17 cellular contexts compared by ENCODE assay signal in genomic region chr5:13567819-13568218, GRCh38.
DNase-seq lines count a peak whose midpoint lies in the region; ATAC-seq, FAIRE-seq and TF ChIP-seq lines count a peak whose summit lies in the region.
"Had no signal": no experiment of that assay in that cellular context is flagged by ENCODE, and none has a peak within 500 bp of the region (broad histone marks: within the 10 kb centered on the region; RNA-seq: fewer than 3 reads in every experiment).

No MANE protein-coding gene starts in this region.

- H3K4me3 Mint-ChIP-seq in activated CD4-positive, alpha-beta T cell treated with anti-CD3 and anti-CD28 coated beads, Interleukin-2, amount 10 ng/mL, durations not matched to agents 7 days and 5 days, result no peak overlapping the region
- no peak overlapping the region for H3K4me3 Mint-ChIP-seq in activated naive CD8-positive, alpha-beta T cell treated with anti-CD3 and anti-CD28 coated beads, Interleukin-2, amount 50 U/mL, for 24 hours
- H3K4me3 Mint-ChIP-seq: stimulated activated naive B cell treated with anti-CD40 and anti-IgM and Interleukin-4, amounts not matched to agents 10 μg/mL and 1 μg/mL and 100 μg/mL, for 72 hours had no signal

- no peaks in the 10 kb centered on the region for H4K20me1 ChIP-seq in keratinocyte (ENCODE audit: control insufficient read depth, extremely low read depth, insufficient read depth, low read length)

- no peak overlapping the region for H3K9ac ChIP-seq in keratinocyte (ENCODE audit: control insufficient read depth, extremely low read depth, insufficient read depth, low read length)

- H3K27me3 Mint-ChIP-seq in activated CD4-positive, alpha-beta T cell treated with anti-CD3 and anti-CD28 coated beads, Interleukin-2, amount 10 ng/mL, durations not matched to agents 7 days and 5 days, result no peaks in the 10 kb centered on the region
- H3K27me3 Mint-ChIP-seq in activated naive CD8-positive, alpha-beta T cell treated with anti-CD3 and anti-CD28 coated beads, Interleukin-2, amount 50 U/mL, for 24 hours, result no peaks in the 10 kb centered on the region
- H3K27me3 Mint-ChIP-seq: stimulated activated naive B cell treated with anti-CD40 and anti-IgM and Interleukin-4, amounts not matched to agents 10 μg/mL and 1 μg/mL and 100 μg/mL, for 72 hours had no signal

- TF ChIP-seq CTCF in AG09309 (IDR thresholded peaks at IDR 0.05; ENCODE audit: control insufficient read depth, insufficient read depth, low read depth, low read length, missing control alignments), result no peak
- no peak for TF ChIP-seq CTCF in keratinocyte (optimal IDR thresholded peaks at IDR 0.05 in 1 of 3, IDR thresholded peaks at IDR 0.05 in 1 of 3, conservative IDR thresholded peaks at IDR 0.05 in 1 of 3; ENCODE audit: extremely low read depth in 1 of 3, insufficient read depth in 2 of 3, low read length in 3 of 3)

- CTCF ChIA-PET in activated CD4-positive, alpha-beta T cell treated with anti-CD3 and anti-CD28 coated beads, Interleukin-2, amount 10 ng/mL, durations not matched to agents 7 days and 5 days (lab: Charles Lee), result no interaction called here

- no peak for ATAC-seq in activated naive CD8-positive, alpha-beta T cell treated with anti-CD3 and anti-CD28 coated beads, Interleukin-2, amount 50 U/mL, for 24 hours
- no peak for ATAC-seq in HG03097 (IDR thresholded peaks at IDR 0.05; ENCODE audit: low FRiP score, unreplicated experiment)
- ATAC-seq: stimulated activated naive B cell treated with anti-CD40 and anti-IgM and Interleukin-4, amounts not matched to agents 10 μg/mL and 1 μg/mL and 100 μg/mL, for 72 hours had no signal

- no peaks in the 10 kb centered on the region for H3K36me3 ChIP-seq in keratinocyte (ENCODE audit: control insufficient read depth in 2 of 2, extremely low read depth in 1 of 2, insufficient read depth in 2 of 2, low read length in 2 of 2)
- H3K36me3 ChIP-seq: BE2C, HAP-1 had no signal

- H3K27ac Mint-ChIP-seq in activated CD4-positive, alpha-beta T cell treated with anti-CD3 and anti-CD28 coated beads, Interleukin-2, amount 10 ng/mL, durations not matched to agents 7 days and 5 days, result no peak overlapping the region
- H3K27ac Mint-ChIP-seq in activated naive CD8-positive, alpha-beta T cell treated with anti-CD3 and anti-CD28 coated beads, Interleukin-2, amount 50 U/mL, for 24 hours, result no peak overlapping the region
- H3K27ac Mint-ChIP-seq: progenitor cell of endocrine pancreas; stimulated activated naive B cell treated with anti-CD40 and anti-IgM and Interleukin-4, amounts not matched to agents 10 μg/mL and 1 μg/mL and 100 μg/mL, for 72 hours had no signal

- H3K9me3 Mint-ChIP-seq in activated CD4-positive, alpha-beta T cell treated with anti-CD3 and anti-CD28 coated beads, Interleukin-2, amount 10 ng/mL, durations not matched to agents 7 days and 5 days, result peaks cover 6% of the 10 kb centered on the region
- peaks cover 25% of the 10 kb centered on the region for H3K9me3 Mint-ChIP-seq in activated naive CD8-positive, alpha-beta T cell treated with anti-CD3 and anti-CD28 coated beads, Interleukin-2, amount 50 U/mL, for 24 hours

- no peaks in the 10 kb centered on the region for H3K27me3 ChIP-seq in keratinocyte (ENCODE audit: control insufficient read depth, extremely low read depth, insufficient read depth, low read length)
- H3K27me3 ChIP-seq: BE2C had no signal

- peaks cover 30% of the 10 kb centered on the region for H3K4me1 ChIP-seq in keratinocyte (ENCODE audit: control insufficient read depth, extremely low read depth, insufficient read depth, low read length)
- H3K4me1 ChIP-seq: BE2C, HAP-1 had no signal

- no peaks in the 10 kb centered on the region for H3K36me3 Mint-ChIP-seq in activated CD4-positive, alpha-beta T cell treated with anti-CD3 and anti-CD28 coated beads, Interleukin-2, amount 10 ng/mL, durations not matched to agents 7 days and 5 days (ENCODE audit: low read depth)
- H3K36me3 Mint-ChIP-seq in activated naive CD8-positive, alpha-beta T cell treated with anti-CD3 and anti-CD28 coated beads, Interleukin-2, amount 50 U/mL, for 24 hours (ENCODE audit: low read depth), result no peaks in the 10 kb centered on the region
- H3K36me3 Mint-ChIP-seq: stimulated activated naive B cell treated with anti-CD40 and anti-IgM and Interleukin-4, amounts not matched to agents 10 μg/mL and 1 μg/mL and 100 μg/mL, for 72 hours had no signal

- no peaks in the 10 kb centered on the region for H3K4me1 Mint-ChIP-seq in activated CD4-positive, alpha-beta T cell treated with anti-CD3 and anti-CD28 coated beads, Interleukin-2, amount 10 ng/mL, durations not matched to agents 7 days and 5 days
- H3K4me1 Mint-ChIP-seq in activated naive CD8-positive, alpha-beta T cell treated with anti-CD3 and anti-CD28 coated beads, Interleukin-2, amount 50 U/mL, for 24 hours, result no peaks in the 10 kb centered on the region
- H3K4me1 Mint-ChIP-seq: stimulated activated naive B cell treated with anti-CD40 and anti-IgM and Interleukin-4, amounts not matched to agents 10 μg/mL and 1 μg/mL and 100 μg/mL, for 72 hours had no signal

- no peaks in the 10 kb centered on the region for H3K79me2 ChIP-seq in keratinocyte (ENCODE audit: control insufficient read depth, insufficient read depth, low read length)

- peak overlapping the region; percentile 78 for H3K27ac ChIP-seq in keratinocyte (ENCODE audit: control insufficient read depth, insufficient read depth, low read length)

- dilution Hi-C loops in keratinocyte (cut with MboI; ENCODE audit: extremely low pct_ligation_motif_present, low sequenced_read_pairs), result no loop called here

- no peak overlapping the region for H2AFZ ChIP-seq in keratinocyte (ENCODE audit: control insufficient read depth, low read length)

- no peak overlapping the region for H3K4me3 ChIP-seq in AG09309 (ENCODE audit: control insufficient read depth, low read depth, low read length)
- no peak overlapping the region for H3K4me3 ChIP-seq in keratinocyte (ENCODE audit: control insufficient read depth in 2 of 3, extremely low read depth in 1 of 3, insufficient read depth in 2 of 3, low read depth in 1 of 3, low read length in 3 of 3)
- H3K4me3 ChIP-seq: HAP-1 had no signal

- H3K9me1 ChIP-seq in keratinocyte (ENCODE audit: control insufficient read depth, extremely low read depth, insufficient read depth, low read length), result no peaks in the 10 kb centered on the region

- DNase-seq in AG09309 (ENCODE audit: low read depth), result peak; percentile 51
- peak; percentile 30 for DNase-seq in HTR-8/SVneo (ENCODE audit: insufficient read length, low spot score)
- DNase-seq in amniotic epithelial cell (ENCODE audit: low read depth), result peak; percentile 75
- peak; percentile 87 for DNase-seq in keratinocyte (ENCODE audit: low read depth, low spot score)
- no peak for DNase-seq in activated CD4-positive, alpha-beta T cell treated with anti-CD3 and anti-CD28 coated beads, Interleukin-2, amount 10 ng/mL, durations not matched to agents 7 days and 5 days
- no peak for DNase-seq in HUDEP-2 (lab: John Stamatoyannopoulos, UW; ENCODE audit: unreplicated experiment in 76 of 76)
- no peak for DNase-seq in activated naive CD8-positive, alpha-beta T cell treated with anti-CD3 and anti-CD28 coated beads, Interleukin-2, amount 50 U/mL, for 24 hours
- DNase-seq: activated CD4-positive, alpha-beta T cell treated with anti-CD3 and anti-CD28 coated beads for 4 hours; BE2C; KG1; NCI-H1694 treated with DMSO at 0.1 percent for 48 hours; NK-92 treated with Interleukin-12 subunit alpha and Interleukin-12 subunit beta, amount 100 ng/mL, for 24 hours; stimulated activated naive B cell treated with anti-CD40 and anti-IgM and Interleukin-4, amounts not matched to agents 10 μg/mL and 1 μg/mL and 100 μg/mL, for 72 hours had no signal

- H3K9me3 ChIP-seq in keratinocyte (ENCODE audit: control insufficient read depth, low read depth, low read length), result peaks cover 13% of the 10 kb centered on the region
- H3K9me3 ChIP-seq: BE2C, HAP-1 had no signal

- FAIRE-seq in HTR-8/SVneo (lab: Jason Lieb, UNC), result peak; percentile 62
- FAIRE-seq in keratinocyte (lab: Jason Lieb, UNC), result peak; percentile 95
- FAIRE-seq: endometrium had no signal

- POLR2A ChIA-PET in activated CD4-positive, alpha-beta T cell treated with anti-CD3 and anti-CD28 coated beads, Interleukin-2, amount 10 ng/mL, durations not matched to agents 7 days and 5 days (lab: Charles Lee), result no interaction called here

- peak overlapping the region; percentile 46 for H3K4me2 ChIP-seq in keratinocyte (ENCODE audit: control insufficient read depth, extremely low read depth, insufficient read depth, low read depth, low read length)

Comparison
In these comparisons a context has a peak if more than half of its experiments do, and no peak if none do; other contexts are left out.
1. DNase-seq: peak in AG09309 (single experiment), HTR-8/SVneo (single experiment), amniotic epithelial cell (single experiment) and keratinocyte (single experiment); none in activated CD4-positive, alpha-beta T cell treated with anti-CD3 and anti-CD28 coated beads, Interleukin-2, amount 10 ng/mL, durations not matched to agents 7 days and 5 days (single experiment), HUDEP-2 (0 of 76) and activated naive CD8-positive, alpha-beta T cell treated with anti-CD3 and anti-CD28 coated beads, Interleukin-2, amount 50 U/mL, for 24 hours (single experiment).